In genomic region chr16:87895641-87896141, GRCh38 we compare ENCODE assay signal across 8 cellular contexts. TPM values are rescaled to one million over a fixed set of nuclear protein-coding genes. Genes with fewer than 3 reads are reported as not detected.
DNase-seq lines count a peak whose midpoint lies in the region; ATAC-seq and TF ChIP-seq lines count a peak whose summit lies in the region.

No MANE protein-coding gene starts in this region.

- H3K27ac ChIP-seq in left ventricle myocardium inferior (replicated peaks): no peak overlapping the region

- peak; percentile 93 to 94 for ATAC-seq in activated T-cell treated with anti-CD3 and anti-CD28 coated beads, Interleukin-2, amount 50 U/mL, for 72 hours (replicated peaks in 1 of 2)
- peak; percentile 32 for ATAC-seq in memory B cell (ENCODE audit: low read depth)
- ATAC-seq in stimulated activated naive CD8-positive, alpha-beta T cell treated with anti-CD3 and anti-CD28 coated beads, Interleukin-15, Interleukin-2, amounts not matched to agents 100 U/mL and 50 U/mL, for 24 hours: peak; percentile 96

- H3K27me3 ChIP-seq in MG63 (no peaks in the 10 kb centered on the region), left ventricle myocardium inferior (ENCODE audit: low read depth) (peaks cover 15% of the 10 kb centered on the region)

- no peaks in the 10 kb centered on the region for H3K36me3 Mint-ChIP-seq in activated T-cell treated with anti-CD3 and anti-CD28 coated beads, Interleukin-2, amount 50 U/mL, for 72 hours (ENCODE audit: insufficient read depth in 2 of 2)
- no peaks in the 10 kb centered on the region for H3K36me3 Mint-ChIP-seq in memory B cell

- H3K4me3 ChIP-seq in MG63 (no peak overlapping the region), left ventricle myocardium inferior (no peak overlapping the region)

- H3K9me3 Mint-ChIP-seq in activated T-cell treated with anti-CD3 and anti-CD28 coated beads, Interleukin-2, amount 50 U/mL, for 72 hours: no peaks in the 10 kb centered on the region
- H3K9me3 Mint-ChIP-seq in memory B cell: no peaks in the 10 kb centered on the region

- H3K4me1 Mint-ChIP-seq in activated T-cell treated with anti-CD3 and anti-CD28 coated beads, Interleukin-2, amount 50 U/mL, for 72 hours (ENCODE audit: low read depth): peaks cover 51% of the 10 kb centered on the region
- peaks cover 4% of the 10 kb centered on the region for H3K4me1 Mint-ChIP-seq in memory B cell

- no peak for TF ChIP-seq CTCF in left ventricle myocardium inferior (IDR thresholded peaks at IDR 0.05; ENCODE audit: borderline replicate concordance)

- H3K36me3 ChIP-seq in MG63: no peaks in the 10 kb centered on the region
- no peaks in the 10 kb centered on the region for H3K36me3 ChIP-seq in left ventricle myocardium inferior

- DNase-seq in SKM-1 treated with dmso at 0.1 percent for 144 hours (lab: John Stamatoyannopoulos, UW; ENCODE audit: unreplicated experiment) (peak; percentile 49), SKM-1 (lab: John Stamatoyannopoulos, UW; ENCODE audit: unreplicated experiment) (no peak), MG63 (peak; percentile 60), memory B cell (ENCODE audit: low spot score in 2 of 2) (no peak), LoVo (ENCODE audit: low spot score) (no peak), left ventricle myocardium inferior (no peak)
- peak; percentile 88 to 93 for DNase-seq in activated T-cell treated with anti-CD3 and anti-CD28 coated beads, Interleukin-2, amount 50 U/mL, for 72 hours
- peak; percentile 84 for DNase-seq in stimulated activated naive CD8-positive, alpha-beta T cell treated with anti-CD3 and anti-CD28 coated beads, Interleukin-15, Interleukin-2, amounts not matched to agents 100 U/mL and 50 U/mL, for 24 hours

- H3K27ac Mint-ChIP-seq in activated T-cell treated with anti-CD3 and anti-CD28 coated beads, Interleukin-2, amount 50 U/mL, for 72 hours: peak overlapping the region; percentile 95
- H3K27ac Mint-ChIP-seq in memory B cell: no peak overlapping the region

- H3K27me3 Mint-ChIP-seq in activated T-cell treated with anti-CD3 and anti-CD28 coated beads, Interleukin-2, amount 50 U/mL, for 72 hours (ENCODE audit: low read depth): no peaks in the 10 kb centered on the region
- peaks cover 4% of the 10 kb centered on the region for H3K27me3 Mint-ChIP-seq in memory B cell

- intact Hi-C loops in left ventricle myocardium inferior (cut with micrococcal nuclease): no loop called here

- peak overlapping the region; percentile 73 to 86 for H3K4me3 Mint-ChIP-seq in activated T-cell treated with anti-CD3 and anti-CD28 coated beads, Interleukin-2, amount 50 U/mL, for 72 hours
- H3K4me3 Mint-ChIP-seq in memory B cell: no peak overlapping the region

- H3K9me3 ChIP-seq in MG63 (no peaks in the 10 kb centered on the region), left ventricle myocardium inferior (replicated peaks) (no peaks in the 10 kb centered on the region)

- H3K4me1 ChIP-seq in left ventricle myocardium inferior: peaks cover 13% of the 10 kb centered on the region

RNA-seq across cellular contexts. Expression of gene SLC7A5, which starts 26.4 kb away (rescaled TPM):
- total RNA-seq in MG63 (2014; rRNA removed; shearing (Covaris generic); ENCODE audit: low replicate concordance): 75.3 and 110 TPM in 2 replicates
- total RNA-seq in activated T-cell treated with anti-CD3 and anti-CD28 coated beads, Interleukin-2, amount 50 U/mL, for 72 hours: 100 to 1,000 TPM; 463 to 508 TPM
- total RNA-seq in left ventricle myocardium inferior: 4.6 TPM

RNA-seq across cellular contexts. Expression of gene CA5A, which starts 40.6 kb away (rescaled TPM):
- not detected in 2 replicates for total RNA-seq in MG63 (2014; rRNA removed; shearing (Covaris generic); ENCODE audit: low replicate concordance)
- total RNA-seq in activated T-cell treated with anti-CD3 and anti-CD28 coated beads, Interleukin-2, amount 50 U/mL, for 72 hours: under 1 TPM in 1 of 2 donors, not detected in 1; 0.22 TPM
- not detected for total RNA-seq in left ventricle myocardium inferior

RNA-seq across cellular contexts. Expression of gene BANP, which starts 55.5 kb away (rescaled TPM):
- 30.4 and 33.7 TPM in 2 replicates for total RNA-seq in MG63 (2014; rRNA removed; shearing (Covaris generic); ENCODE audit: low replicate concordance)
- 10 to 100 TPM; 35.8 to 39.8 TPM for total RNA-seq in activated T-cell treated with anti-CD3 and anti-CD28 coated beads, Interleukin-2, amount 50 U/mL, for 72 hours
- 12.6 TPM for total RNA-seq in left ventricle myocardium inferior

Comparison
In these comparisons a context has a peak if more than half of its experiments do, and no peak if none do; other contexts are left out.
1. DNase-seq: peak in SKM-1 treated with dmso at 0.1 percent for 144 hours (single experiment), MG63 (single experiment), activated T-cell treated with anti-CD3 and anti-CD28 coated beads, Interleukin-2, amount 50 U/mL, for 72 hours (2 of 2) and stimulated activated naive CD8-positive, alpha-beta T cell treated with anti-CD3 and anti-CD28 coated beads, Interleukin-15, Interleukin-2, amounts not matched to agents 100 U/mL and 50 U/mL, for 24 hours (single experiment); none in SKM-1 (single experiment), memory B cell (0 of 2), LoVo (single experiment) and left ventricle myocardium inferior (single experiment).
2. ATAC-seq: peak in every context shown above with its lines; median percentile 96 in stimulated activated naive CD8-positive, alpha-beta T cell treated with anti-CD3 and anti-CD28 coated beads, Interleukin-15, Interleukin-2, amounts not matched to agents 100 U/mL and 50 U/mL, for 24 hours; 94 in activated T-cell treated with anti-CD3 and anti-CD28 coated beads, Interleukin-2, amount 50 U/mL, for 72 hours; 32 in memory B cell.
3. RNA of gene SLC7A5, which starts 26.4 kb away (total RNA-seq): 463 to 508 TPM in activated T-cell treated with anti-CD3 and anti-CD28 coated beads, Interleukin-2, amount 50 U/mL, for 72 hours and 75.3 to 110 TPM in MG63; 4.6 TPM in left ventricle myocardium inferior (single experiment); every median in the first group is over 10 times any median in the second.